8 cellular contexts compared by ENCODE assay signal in the genomic region with DNA sequence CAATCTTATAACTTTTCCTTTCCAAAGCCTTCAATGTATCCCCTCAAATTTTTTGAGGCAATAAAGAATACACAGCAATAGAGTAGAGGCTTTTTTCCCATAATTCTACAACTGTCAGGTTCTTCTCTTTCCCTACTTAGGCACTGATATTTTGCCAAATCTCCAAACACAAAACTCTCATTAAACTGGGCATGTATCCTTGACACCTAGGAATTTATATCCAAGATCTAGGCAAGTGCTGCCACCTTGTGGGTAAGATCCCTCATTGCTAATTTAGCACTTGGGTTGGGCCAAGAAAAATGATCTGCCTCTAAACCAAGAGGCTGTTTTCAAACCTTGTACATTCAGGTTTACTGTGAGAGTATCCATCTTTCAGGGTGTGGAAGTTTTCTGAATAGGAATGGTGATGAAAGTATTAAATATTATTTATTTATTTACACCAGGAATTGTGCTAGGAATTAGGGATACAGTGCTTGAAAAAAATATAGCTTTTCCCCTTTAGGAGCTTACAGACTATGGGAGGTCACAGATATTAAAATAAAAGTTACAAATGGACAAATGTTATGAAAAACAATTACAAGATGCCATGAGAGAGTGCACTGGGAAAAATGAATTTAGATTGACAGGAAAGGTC. TPM values are rescaled to one million over a fixed set of nuclear protein-coding genes. Genes with fewer than 3 reads are reported as not detected.
A peak's percentile ranks its signal among the peaks of the same experiment; 100 is the strongest.
DNase-seq lines count a peak whose midpoint lies in the region; ATAC-seq and TF ChIP-seq lines count a peak whose summit lies in the region.

No MANE protein-coding gene starts in this region.

- TF ChIP-seq CTCF in body of pancreas (IDR thresholded peaks at IDR 0.05): peak; percentile 50 to 89 (median 85)

- intact Hi-C loops in body of pancreas (cut with DNase I): loop anchor here (5.0 kb wide), 1 partner anchor 148 kb away; no protein-coding TSS in a partner anchor

- no peaks in the 10 kb centered on the region for H3K36me3 ChIP-seq in body of pancreas (replicated peaks in 1 of 2; ENCODE audit: insufficient read depth in 1 of 2, low read depth in 2 of 2)

- peaks cover 5% of the 10 kb centered on the region for H3K4me1 ChIP-seq in body of pancreas

- H3K4me3 ChIP-seq in body of pancreas: no peak overlapping the region

- no peak for TF ChIP-seq POLR2A in body of pancreas (IDR thresholded peaks at IDR 0.05)

- ATAC-seq in body of pancreas (peak; percentile 82), HG02642 (IDR thresholded peaks at IDR 0.05; ENCODE audit: poor library complexity, unreplicated experiment) (no peak), HG03025 (IDR thresholded peaks at IDR 0.05; ENCODE audit: low FRiP score, unreplicated experiment) (no peak)

- H3K9me3 ChIP-seq in body of pancreas: no peaks in the 10 kb centered on the region

- H3K27ac ChIP-seq in body of pancreas: no peak overlapping the region

- DNase-seq in GM04503 (ENCODE audit: low read depth) (peak; percentile 13), M059J (ENCODE audit: low read depth) (peak; percentile 62), SK-N-DZ (ENCODE audit: low spot score) (peak; percentile 48), body of pancreas (peak; percentile 71 to 78 (median 76)), iPS-NIHi11 (ENCODE audit: low spot score) (peak; percentile 71)
- DNase-seq in stimulated activated CD4-positive, alpha-beta T cell treated with anti-CD3 and anti-CD28 coated beads, Interleukin-1b, Interleukin-23, amount 100 ng/mL, for 24 hours (ENCODE audit: low read depth in 4 of 4, low spot score in 1 of 4): peak; percentile 24 to 36 (median 30)

- H3K27me3 ChIP-seq in body of pancreas: no peaks in the 10 kb centered on the region

RNA-seq across cellular contexts. Expression of gene TSTD2, which starts 17.6 kb away (rescaled TPM):
- total RNA-seq in M059J (2014; rRNA removed; shearing (Covaris generic)): 10.7 and 16.3 TPM in 2 replicates
- 19.0 and 20.5 TPM in 2 replicates for polyA plus RNA-seq in SK-N-DZ (2014; cell fraction: cytosol; rRNA removed)
- 35.3 and 58.5 TPM in 2 replicates for polyA plus RNA-seq in SK-N-DZ (2014; cell fraction: nucleus; rRNA removed)
- total RNA-seq in body of pancreas: 10 to 100 TPM; 10.9 to 16.6 TPM

RNA-seq across cellular contexts. Expression of gene NCBP1, which starts 18.1 kb away (rescaled TPM):
- 31.1 and 43.3 TPM in 2 replicates for total RNA-seq in M059J (2014; rRNA removed; shearing (Covaris generic))
- 34.1 and 40.1 TPM in 2 replicates for polyA plus RNA-seq in SK-N-DZ (2014; cell fraction: cytosol; rRNA removed)
- polyA plus RNA-seq in SK-N-DZ (2014; cell fraction: nucleus; rRNA removed): 33.2 and 34.7 TPM in 2 replicates
- 10 to 100 TPM; 11.4 to 14.5 TPM for total RNA-seq in body of pancreas

Comparison
In these comparisons a context has a peak if more than half of its experiments do, and no peak if none do; other contexts are left out.
1. DNase-seq: peak in every context shown above with its lines; median percentile 76 in body of pancreas; 71 in iPS-NIHi11; 62 in M059J; 48 in SK-N-DZ; 30 in stimulated activated CD4-positive, alpha-beta T cell treated with anti-CD3 and anti-CD28 coated beads, Interleukin-1b, Interleukin-23, amount 100 ng/mL, for 24 hours; 13 in GM04503.